Comparison of ENCODE assay signal across 9 cellular contexts in genomic region chr10:42868530-42868929, GRCh38.
"Had no signal": no experiment of that assay in that cellular context is flagged by ENCODE, and none has a peak within 500 bp of the region (broad histone marks: within the 10 kb centered on the region; RNA-seq: fewer than 3 reads in every experiment).

No MANE protein-coding gene starts in this region.

- ATAC-seq: HCT116, HepG2 had no signal

- H3K27ac Mint-ChIP-seq: HFFc6, IgD-negative memory B cell had no signal

- FAIRE-seq: HepG2 had no signal

- DNase-seq: GOT3, H7, HFFc6, KBM-7 had no signal

- H3K9me3 ChIP-seq: HAP-1 had no signal

- H3K36me3 ChIP-seq: HAP-1 had no signal

- H3K9me3 Mint-ChIP-seq: HFFc6, IgD-negative memory B cell had no signal

- H3K27ac ChIP-seq: HL-60 had no signal

- H3K4me3 Mint-ChIP-seq: HFFc6, IgD-negative memory B cell had no signal

- H3K4me3 ChIP-seq: HAP-1 had no signal

- H3K4me1 ChIP-seq: HAP-1 had no signal

- H3K36me3 Mint-ChIP-seq: IgD-negative memory B cell had no signal
